ENCODE assay signal across 23 cellular contexts in genomic region chr7:116166167-116166566, GRCh38. TPM values are rescaled to one million over a fixed set of nuclear protein-coding genes. Genes with fewer than 3 reads are reported as not detected.
DNase-seq lines count a peak whose midpoint lies in the region; ATAC-seq, FAIRE-seq and TF ChIP-seq lines count a peak whose summit lies in the region.
"Had no signal": no experiment of that assay in that cellular context is flagged by ENCODE, and none has a peak within 500 bp of the region (broad histone marks: within the 10 kb centered on the region; RNA-seq: fewer than 3 reads in every experiment).

No MANE protein-coding gene starts in this region.

- H3K27me3 ChIP-seq in skeletal muscle tissue (ENCODE audit: control insufficient read depth in 3 of 3, insufficient read depth in 3 of 3, low read length in 3 of 3) (peaks cover 0 to 2% (median 0%) of the 10 kb centered on the region in 3 donors), vagina (no peaks in the 10 kb centered on the region)
- H3K27me3 ChIP-seq: SJCRH30 had no signal

- TF ChIP-seq POLR2A in vagina (IDR thresholded peaks at IDR 0.05) = no peak

- ATAC-seq in HG02938 (IDR thresholded peaks at IDR 0.05; ENCODE audit: unreplicated experiment) (no peak), GM21447 (IDR thresholded peaks at IDR 0.05; ENCODE audit: unreplicated experiment) (no peak)
- ATAC-seq: activated T-helper 17 cell treated with anti-CD3 and anti-CD28 coated beads, Interleukin-2, amount 50 U/mL, for 72 hours; left lobe of liver had no signal

- H3K36me3 ChIP-seq in skeletal muscle tissue (ENCODE audit: control insufficient read depth in 3 of 3, insufficient read depth in 3 of 3, low read length in 3 of 3) (no peaks in the 10 kb centered on the region), vagina (no peaks in the 10 kb centered on the region)
- H3K36me3 ChIP-seq: SJCRH30 had no signal

- TF ChIP-seq CTCF in epithelial cell of esophagus (IDR thresholded peaks at IDR 0.05; ENCODE audit: insufficient read depth, low read depth, low read length, missing control alignments) = no peak
- TF ChIP-seq CTCF in vagina (IDR thresholded peaks at IDR 0.05) = no peak

- no peak overlapping the region for H3K9ac ChIP-seq in skeletal muscle tissue (ENCODE audit: low read depth in 1 of 3, low read length in 3 of 3)

- H3K27ac ChIP-seq in skeletal muscle tissue (ENCODE audit: low read depth, low read length) = peak overlapping the region; percentile 8
- no peak overlapping the region for H3K27ac ChIP-seq in vagina
- H3K27ac ChIP-seq: coronary artery, psoas muscle, SJCRH30 had no signal

- FAIRE-seq in urothelium cell line (lab: Jason Lieb, UNC) = no peak

- DNase-seq in CD1c-positive myeloid dendritic cell (ENCODE audit: extremely low spot score) = peak; percentile 63
- peak; percentile 52 for DNase-seq in M059J (ENCODE audit: low read depth)
- DNase-seq in epithelial cell of esophagus (ENCODE audit: low read depth) = peak; percentile 29
- no peak for DNase-seq in urothelium cell line (ENCODE audit: low spot score)
- DNase-seq in vagina (ENCODE audit: extremely low spot score in 2 of 2) = no peak
- DNase-seq: activated CD4-positive, alpha-beta T cell treated with anti-CD3 and anti-CD28 coated beads, Interleukin-2, amount 50 U/mL, for 1 hour; activated naive CD8-positive, alpha-beta T cell treated with anti-CD3 and anti-CD28 coated beads, Interleukin-2, amount 10 ng/mL, durations not matched to agents 7 days and 5 days; CD4-positive, alpha-beta T cell; DMS 273 treated with DMSO at 0.1 percent for 48 hours; GDM1; head of caudate nucleus; NCI-H1694; psoas muscle; SJCRH30; stimulated activated CD4-positive, alpha-beta T cell treated with anti-CD3 and anti-CD28 coated beads, Interleukin-4, amount 100 ng/mL, for 24 hours; T-helper 17 cell had no signal

- intact Hi-C loops in vagina (cut with DNase I) = no loop called here

- no peaks in the 10 kb centered on the region for H3K9me3 ChIP-seq in skeletal muscle tissue (ENCODE audit: control insufficient read depth in 3 of 3, low read length in 3 of 3)
- no peaks in the 10 kb centered on the region for H3K9me3 ChIP-seq in vagina
- H3K9me3 ChIP-seq: psoas muscle, SJCRH30 had no signal

- no peak overlapping the region for H3K4me3 ChIP-seq in epithelial cell of esophagus (ENCODE audit: low read length)
- H3K4me3 ChIP-seq in skeletal muscle tissue (ENCODE audit: low read length in 3 of 3) = no peak overlapping the region
- H3K4me3 ChIP-seq in vagina = no peak overlapping the region
- H3K4me3 ChIP-seq: coronary artery, psoas muscle, SJCRH30, smooth muscle cell had no signal

- H3K4me1 ChIP-seq in skeletal muscle tissue (ENCODE audit: control insufficient read depth in 3 of 3, insufficient read depth in 3 of 3, low read length in 3 of 3) (no peaks in the 10 kb centered on the region), vagina (no peaks in the 10 kb centered on the region)
- H3K4me1 ChIP-seq: psoas muscle, SJCRH30 had no signal

RNA-seq across cellular contexts. Expression of gene TES, which starts 44.2 kb away (rescaled TPM):
- 0.20 TPM in 1 of 2 replicates, not detected in the other for total RNA-seq in M059J (2014; rRNA removed; shearing (Covaris generic))
- 33.9 TPM for total RNA-seq in skeletal muscle tissue
- total RNA-seq in vagina = 87.7 TPM

Comparison
In these comparisons a context has a peak if more than half of its experiments do, and no peak if none do; other contexts are left out.
1. DNase-seq: peak in CD1c-positive myeloid dendritic cell (single experiment), M059J (single experiment) and epithelial cell of esophagus (single experiment); none in urothelium cell line (single experiment) and vagina (0 of 2).
2. RNA of gene TES, which starts 44.2 kb away (total RNA-seq): 87.7 TPM in vagina (single experiment) and 33.9 TPM in skeletal muscle tissue (single experiment); 0.20 TPM in M059J; every median in the first group is over 10 times any median in the second.